ENCODE assay signal across 13 cellular contexts in the genomic region with DNA sequence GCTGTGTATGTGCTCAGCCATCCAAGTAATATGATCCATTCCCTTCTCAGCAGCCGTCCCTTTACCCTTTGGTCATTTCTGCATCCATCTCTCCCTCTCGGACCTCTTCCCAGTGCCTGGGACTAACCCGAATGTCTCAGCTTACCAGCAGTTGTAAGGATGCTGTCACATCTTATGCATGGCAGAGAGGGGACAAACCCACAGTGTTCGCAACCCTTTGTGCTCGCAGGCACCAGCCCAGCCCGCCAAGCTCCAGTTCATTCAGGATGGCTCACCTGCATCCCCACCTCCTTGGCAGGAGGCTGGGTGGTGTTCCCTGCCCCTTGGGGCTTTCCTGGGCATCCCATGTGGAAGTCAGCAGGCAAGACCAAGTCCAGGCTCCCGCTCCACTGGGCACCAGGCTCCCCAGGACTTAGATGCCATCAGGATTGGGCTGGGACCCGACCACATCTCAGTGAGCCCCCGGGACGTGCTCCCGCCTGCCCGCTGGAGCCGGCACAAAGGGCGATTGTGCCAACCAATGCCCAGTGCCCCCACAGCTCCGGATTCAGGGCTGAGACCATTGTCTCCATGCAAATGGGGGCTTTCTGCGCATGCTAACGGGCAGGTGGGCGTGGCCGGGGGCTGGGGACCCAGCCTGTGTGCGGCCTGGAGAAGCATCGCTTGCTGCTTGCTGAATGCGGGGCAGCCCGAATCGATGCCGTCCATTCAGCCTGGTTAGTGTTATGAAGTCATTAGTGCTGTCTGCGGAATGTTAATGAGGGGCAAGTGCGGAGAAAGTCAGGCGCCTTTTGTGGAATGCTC.
A peak's percentile ranks its signal among the peaks of the same experiment; 100 is the strongest.
DNase-seq lines count a peak whose midpoint lies in the region; ATAC-seq and TF ChIP-seq lines count a peak whose summit lies in the region.
"Had no signal": no experiment of that assay in that cellular context is flagged by ENCODE, and none has a peak within 500 bp of the region (broad histone marks: within the 10 kb centered on the region; RNA-seq: fewer than 3 reads in every experiment).

No MANE protein-coding gene starts in this region.

- no peak for TF ChIP-seq CTCF in progenitor cell of endocrine pancreas (IDR thresholded peaks at IDR 0.05; ENCODE audit: unreplicated experiment)

- peaks cover 51% of the 10 kb centered on the region for H3K27me3 Mint-ChIP-seq in progenitor cell of endocrine pancreas
- H3K27me3 Mint-ChIP-seq: CD4-positive, alpha-beta T cell; IgD-negative memory B cell had no signal

- peak overlapping the region; percentile 64 for H3K27ac Mint-ChIP-seq in progenitor cell of endocrine pancreas
- H3K27ac Mint-ChIP-seq: CD4-positive, alpha-beta T cell; IgD-negative memory B cell had no signal

- peaks cover 2% of the 10 kb centered on the region for H3K36me3 Mint-ChIP-seq in progenitor cell of endocrine pancreas (ENCODE audit: insufficient read depth)

- DNase-seq in GM03348 (ENCODE audit: low spot score), result peak; percentile 5
- DNase-seq in hippocampal formation (lab: John Stamatoyannopoulos, UW), result peak; percentile 69 to 90
- peak; percentile 14 for DNase-seq in progenitor cell of endocrine pancreas (ENCODE audit: low spot score, unreplicated experiment)
- no peak for DNase-seq in GM19240 (ENCODE audit: insufficient read length, low spot score)
- DNase-seq in GOT3 (lab: John Stamatoyannopoulos, UW), result no peak
- DNase-seq in HCEC 1CT, result no peak
- DNase-seq: activated naive CD4-positive, alpha-beta T cell treated with anti-CD3 and anti-CD28 coated beads, Interleukin-2, amount 50 U/mL, for 16 hours; NCI-H187; SIG-M5 had no signal

- no peak for ATAC-seq in HG03159 (IDR thresholded peaks at IDR 0.05; ENCODE audit: unreplicated experiment)

- no peak for TF ChIP-seq EP300 in Ishikawa (IDR thresholded peaks at IDR 0.05; ENCODE audit: borderline replicate concordance)

- H3K4me1 Mint-ChIP-seq in progenitor cell of endocrine pancreas (ENCODE audit: low read depth), result peaks cover 4% of the 10 kb centered on the region
- H3K4me1 Mint-ChIP-seq: IgD-negative memory B cell had no signal

- no peak for TF ChIP-seq RAD21 in Ishikawa (IDR thresholded peaks at IDR 0.05; ENCODE audit: low read depth)

- H3K4me3 Mint-ChIP-seq in progenitor cell of endocrine pancreas (ENCODE audit: low read depth), result no peak overlapping the region
- H3K4me3 Mint-ChIP-seq: CD4-positive, alpha-beta T cell; IgD-negative memory B cell had no signal

- peaks cover 9% of the 10 kb centered on the region for H3K9me3 Mint-ChIP-seq in progenitor cell of endocrine pancreas (ENCODE audit: low read depth)
- H3K9me3 Mint-ChIP-seq: IgD-negative memory B cell had no signal

TF ChIP-seq in Ishikawa, 13 proteins besides CTCF, POLR2A, EP300 and RAD21:
- no peak for TF ChIP-seq CREB1 (IDR thresholded peaks at IDR 0.05; ENCODE audit: low read depth)
- TF ChIP-seq NFIC (IDR thresholded peaks at IDR 0.05), result peak; percentile 19; the same call in 1 of the 2 replicates

Comparison
In these comparisons a context has a peak if more than half of its experiments do, and no peak if none do; other contexts are left out.
1. DNase-seq: peak in GM03348 (single experiment), hippocampal formation (2 of 2) and progenitor cell of endocrine pancreas (single experiment); none in GM19240 (single experiment), GOT3 (single experiment) and HCEC 1CT (single experiment).